In the genomic region with DNA sequence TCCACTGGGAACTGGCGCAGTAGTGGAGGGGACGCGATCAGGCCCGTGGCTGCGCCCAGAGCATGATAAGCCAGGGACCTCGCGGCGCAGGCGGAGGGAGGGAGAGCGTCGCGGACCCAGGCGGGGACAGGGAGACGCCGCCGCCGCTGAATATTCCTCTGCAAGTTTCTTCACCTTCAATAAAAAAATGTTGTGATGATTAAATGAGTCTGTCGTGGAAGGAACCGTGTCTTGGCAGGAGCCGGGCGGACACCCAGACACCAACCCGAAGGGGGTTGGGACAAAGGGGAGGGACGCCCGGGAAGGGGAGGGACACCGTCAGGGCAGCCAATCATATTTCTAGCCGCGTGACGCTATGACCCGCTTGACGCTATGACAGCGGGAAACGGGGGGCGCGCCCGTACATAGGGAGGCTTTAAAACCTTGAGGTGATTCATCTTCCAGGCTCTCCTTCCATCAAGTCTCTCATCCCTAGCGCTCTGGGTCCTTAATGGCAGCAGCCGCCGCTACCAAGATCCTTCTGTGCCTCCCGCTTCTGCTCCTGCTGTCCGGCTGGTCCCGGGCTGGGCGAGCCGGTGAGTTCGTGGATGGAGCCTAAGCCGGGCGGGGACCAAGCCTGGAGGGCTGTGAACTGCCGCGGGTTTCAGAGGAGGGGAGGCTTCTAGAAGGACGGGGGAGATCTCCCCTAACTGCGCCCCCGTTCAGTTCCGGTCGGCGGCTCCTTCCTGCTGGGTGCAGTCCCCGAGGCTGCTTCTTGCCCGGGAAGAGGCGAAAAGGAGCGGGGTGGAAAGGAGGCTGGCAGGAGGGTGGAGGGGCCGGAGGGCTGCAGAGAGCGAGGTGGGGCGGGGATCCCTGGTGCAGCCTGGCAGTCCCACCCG, we compare ENCODE assay signal across 8 cellular contexts. TPM values are rescaled to one million over a fixed set of nuclear protein-coding genes. Genes with fewer than 3 reads are reported as not detected.
DNase-seq lines count a peak whose midpoint lies in the region; ATAC-seq and TF ChIP-seq lines count a peak whose summit lies in the region.

ULBP2 (plus strand) TSS at position 432 of the 878 bp plus-strand sequence; CDS start at position 491, 59 bp downstream.

- intact Hi-C loops in Right ventricle myocardium inferior (cut with DNase I) (no loop called here), ovary (cut with DNase I) (no loop called here), testis (cut with DNase I; ENCODE audit: low total_unique reads) (loop anchor here (5.0 kb wide), 1 partner anchor 75 kb away; no protein-coding TSS in a partner anchor)

- H3K27ac Mint-ChIP-seq in activated naive CD8-positive, alpha-beta T cell treated with anti-CD3 and anti-CD28 coated beads, Interleukin-2, amount 10 ng/mL, durations not matched to agents 7 days and 5 days: peak within 1 kb of the TSS; percentile 83

- H3K9me3 Mint-ChIP-seq in activated naive CD8-positive, alpha-beta T cell treated with anti-CD3 and anti-CD28 coated beads, Interleukin-2, amount 10 ng/mL, durations not matched to agents 7 days and 5 days: no peaks in the 10 kb centered on the region

- H3K36me3 Mint-ChIP-seq in activated naive CD8-positive, alpha-beta T cell treated with anti-CD3 and anti-CD28 coated beads, Interleukin-2, amount 10 ng/mL, durations not matched to agents 7 days and 5 days: no peaks in the 10 kb centered on the region

- H3K36me3 ChIP-seq in ovary (no peaks in the 10 kb centered on the region), testis (ENCODE audit: low read depth, missing control alignments) (no peaks in the 10 kb centered on the region)

- H3K27me3 Mint-ChIP-seq in activated naive CD8-positive, alpha-beta T cell treated with anti-CD3 and anti-CD28 coated beads, Interleukin-2, amount 10 ng/mL, durations not matched to agents 7 days and 5 days: peaks cover 62% of the 10 kb centered on the region

- peaks cover 1% of the 10 kb centered on the region for H3K4me1 ChIP-seq in ovary (ENCODE audit: insufficient read depth)
- peaks cover 10% of the 10 kb centered on the region for H3K4me1 ChIP-seq in testis

- TF ChIP-seq CTCF in GM12875 (IDR thresholded peaks at IDR 0.05; ENCODE audit: borderline replicate concordance, insufficient read depth, low read depth, low read length) (no peak), ovary (IDR thresholded peaks at IDR 0.05) (no peak), testis (IDR thresholded peaks at IDR 0.05) (no peak)

- TF ChIP-seq POLR2A in ovary (IDR thresholded peaks at IDR 0.05): no peak
- TF ChIP-seq POLR2A in testis (IDR thresholded peaks at IDR 0.05): no peak

- no peak for TF ChIP-seq EP300 in ovary (IDR thresholded peaks at IDR 0.05)

- H3K4me1 Mint-ChIP-seq in activated naive CD8-positive, alpha-beta T cell treated with anti-CD3 and anti-CD28 coated beads, Interleukin-2, amount 10 ng/mL, durations not matched to agents 7 days and 5 days: peaks cover 29% of the 10 kb centered on the region

- peak within 1 kb of the TSS; percentile 7 for H3K4me3 ChIP-seq in GM12875 (ENCODE audit: low read depth, low read length)
- H3K4me3 ChIP-seq in ovary: peak within 1 kb of the TSS; percentile 25
- H3K4me3 ChIP-seq in testis: peak within 1 kb of the TSS; percentile 40 to 65

- DNase-seq in NCI-H1092 treated with DMSO at 0.1 percent for 48 hours (lab: John Stamatoyannopoulos, UW) (peak; percentile 84), SW 1271 (lab: John Stamatoyannopoulos, UW) (peak; percentile 92), Right ventricle myocardium inferior (ENCODE audit: missing footprints) (peak; percentile 89), ovary (peak in 4 of 5 donors; percentile 44 to 66 (median 56)), testis (peak; percentile 86)
- DNase-seq in activated naive CD8-positive, alpha-beta T cell treated with anti-CD3 and anti-CD28 coated beads, Interleukin-2, amount 10 ng/mL, durations not matched to agents 7 days and 5 days: peak; percentile 80

- 1 to 2% (median 1%) methylated on average over 62 of the region's 62 CpGs for WGBS in ovary, 3 donors
- 3% methylated on average over 28 to 62 of the region's 62 CpGs for WGBS in testis, 2 donors

- H3K9me3 ChIP-seq in ovary (no peaks in the 10 kb centered on the region), testis (no peaks in the 10 kb centered on the region)

- POLR2A ChIA-PET in activated naive CD8-positive, alpha-beta T cell treated with anti-CD3 and anti-CD28 coated beads, Interleukin-2, amount 10 ng/mL, durations not matched to agents 7 days and 5 days (lab: Charles Lee): no interaction called here

- H3K4me3 Mint-ChIP-seq in activated naive CD8-positive, alpha-beta T cell treated with anti-CD3 and anti-CD28 coated beads, Interleukin-2, amount 10 ng/mL, durations not matched to agents 7 days and 5 days: peak within 1 kb of the TSS; percentile 92

- H3K27ac ChIP-seq in ovary (no peak within 1 kb of the TSS), testis (no peak within 1 kb of the TSS)

- ATAC-seq in activated naive CD8-positive, alpha-beta T cell treated with anti-CD3 and anti-CD28 coated beads, Interleukin-2, amount 10 ng/mL, durations not matched to agents 7 days and 5 days (ENCODE audit: low read depth): peak; percentile 89
- ATAC-seq in Right ventricle myocardium inferior (peak; percentile 93), GM18867 (IDR thresholded peaks at IDR 0.05; ENCODE audit: unreplicated experiment) (no peak)

- H3K27me3 ChIP-seq in ovary (peaks cover 3% of the 10 kb centered on the region), testis (peaks cover 7% of the 10 kb centered on the region)

RNA-seq across cellular contexts. Expression of gene ULBP2, which starts in this region (rescaled TPM):
- total RNA-seq in activated naive CD8-positive, alpha-beta T cell treated with anti-CD3 and anti-CD28 coated beads, Interleukin-2, amount 10 ng/mL, durations not matched to agents 7 days and 5 days: under 1 TPM; 0.53 to 0.60 TPM
- total RNA-seq in Right ventricle myocardium inferior (1.3 TPM), ovary (under 1 TPM in 1 of 7 donors, not detected in 6; 0.23 TPM), testis (1 to 10 TPM; 1.5 to 2.0 TPM)
- polyA plus RNA-seq in ovary (1 to 10 TPM in 1 of 2 donors, under 1 TPM in 1; 0.08 to 3.6 TPM), testis (ENCODE audit: insufficient read depth, low read depth, low replicate concordance) (1.9 TPM)

Comparison
In these comparisons a context has a peak if more than half of its experiments do, and no peak if none do; other contexts are left out.
1. Peak in DNase-seq and ATAC-seq in activated naive CD8-positive, alpha-beta T cell treated with anti-CD3 and anti-CD28 coated beads, Interleukin-2, amount 10 ng/mL, durations not matched to agents 7 days and 5 days; RNA of the gene not detected or under 1 TPM.